In the genomic region with DNA sequence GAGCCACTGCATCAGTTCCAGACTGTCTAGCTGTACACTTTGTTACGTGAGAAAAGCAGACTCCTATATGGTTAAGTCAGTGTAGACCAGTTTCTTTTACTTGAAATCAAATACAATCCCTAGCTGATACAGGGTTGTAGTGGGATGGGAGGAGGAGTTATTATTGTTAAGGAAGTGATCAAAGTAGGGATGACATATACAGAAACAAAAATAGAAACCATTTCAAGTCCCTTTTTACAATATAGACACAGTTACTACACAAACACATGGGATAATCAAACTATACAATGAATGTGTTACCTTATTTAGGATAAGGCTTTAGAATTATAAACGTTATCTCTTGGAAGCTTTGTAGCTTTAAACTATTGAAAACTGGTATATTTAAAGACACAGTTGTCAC, we compare ENCODE assay signal across 26 cellular contexts.
"Had no signal": no experiment of that assay in that cellular context is flagged by ENCODE, and none has a peak within 500 bp of the region (broad histone marks: within the 10 kb centered on the region; RNA-seq: fewer than 3 reads in every experiment).

No MANE protein-coding gene starts in this region.

- H3K27me3 Mint-ChIP-seq: dendritic cell treated with granulocyte-macrophage colony-stimulating factor and Interleukin-4, amounts not matched to agents 40 ng/mL and 50 ng/mL, for 4 days; effector memory CD8-positive, alpha-beta T cell had no signal

- H3K36me3 ChIP-seq: colonic mucosa, esophagus muscularis mucosa, esophagus squamous epithelium, gastrocnemius medialis, gastroesophageal sphincter, heart left ventricle had no signal

- DNase-seq: colonic mucosa; cortex of kidney; dermis blood vessel endothelial cell; dorsolateral prefrontal cortex; effector CD4-positive, alpha-beta T cell; effector CD8-positive, alpha-beta T cell; effector memory CD4-positive, alpha-beta T cell; effector memory CD8-positive, alpha-beta T cell; endodermal cell; erythroblast; esophagus squamous epithelium; foreskin fibroblast; foreskin keratinocyte; foreskin melanocyte; gastrocnemius medialis; glutamatergic neuron; head of caudate nucleus; heart left ventricle had no signal

- FAIRE-seq: endometrium, endothelial cell of umbilical vein, frontal cortex had no signal

- H3K4me1 ChIP-seq: colonic mucosa, esophagus muscularis mucosa, esophagus squamous epithelium, foreskin keratinocyte, gastrocnemius medialis, gastroesophageal sphincter, heart left ventricle had no signal

- H3K4me3 Mint-ChIP-seq: dendritic cell treated with granulocyte-macrophage colony-stimulating factor and Interleukin-4, amounts not matched to agents 40 ng/mL and 50 ng/mL, for 4 days; effector memory CD8-positive, alpha-beta T cell; endodermal cell had no signal

- H3K9me3 Mint-ChIP-seq: endodermal cell had no signal

- H3K4me3 ChIP-seq: colonic mucosa, coronary artery, dorsolateral prefrontal cortex, esophagus muscularis mucosa, esophagus squamous epithelium, gastrocnemius medialis, gastroesophageal sphincter, heart left ventricle had no signal

- H3K9me3 ChIP-seq: colonic mucosa, esophagus muscularis mucosa, esophagus squamous epithelium, gastrocnemius medialis, gastroesophageal sphincter, heart left ventricle had no signal

- H3K27ac Mint-ChIP-seq: dendritic cell treated with granulocyte-macrophage colony-stimulating factor and Interleukin-4, amounts not matched to agents 40 ng/mL and 50 ng/mL, for 4 days; effector memory CD8-positive, alpha-beta T cell; endodermal cell had no signal

- ATAC-seq: effector memory CD8-positive, alpha-beta T cell; esophagus mucosa; foreskin keratinocyte; gastrocnemius medialis; gastroesophageal sphincter; heart left ventricle had no signal
